In the genomic region with DNA sequence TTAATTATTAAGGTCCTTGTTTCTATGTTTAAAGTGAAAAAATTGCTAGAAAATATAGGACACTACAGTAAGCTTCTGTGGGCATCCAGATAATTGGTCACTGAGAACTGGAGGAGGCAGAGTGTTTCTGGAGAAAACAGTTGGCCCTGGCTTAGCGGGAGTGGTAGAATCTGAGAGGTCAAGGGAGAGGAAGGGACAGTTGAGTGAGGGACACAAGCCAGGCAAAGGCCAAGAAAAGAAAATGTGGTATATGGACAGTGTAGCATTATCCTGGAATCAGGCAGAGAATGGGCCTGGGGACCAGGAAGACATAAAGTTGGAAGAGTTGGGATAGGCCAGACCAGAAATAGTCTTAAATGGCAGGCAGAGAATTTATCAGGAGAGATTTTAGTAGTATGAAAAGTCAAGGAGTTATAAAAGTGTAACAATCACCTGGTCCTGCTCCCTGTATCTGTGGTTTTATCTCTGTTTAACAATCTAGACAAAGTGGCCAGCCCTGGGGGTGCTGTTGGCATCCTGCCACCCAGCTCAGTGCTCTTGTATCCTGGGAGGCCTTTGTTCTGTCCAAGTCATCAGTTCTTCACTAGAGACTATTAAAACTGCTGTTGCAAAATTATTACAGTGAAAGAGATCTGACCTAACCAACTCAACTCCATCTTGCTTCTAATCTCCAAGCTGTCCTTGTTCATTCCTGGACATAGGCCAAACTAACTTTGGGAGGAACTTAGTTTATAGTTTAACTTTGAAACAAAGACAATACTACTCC, we compare ENCODE assay signal across 16 cellular contexts. TPM values are rescaled to one million over a fixed set of nuclear protein-coding genes. Genes with fewer than 3 reads are reported as not detected.
DNase-seq lines count a peak whose midpoint lies in the region; ATAC-seq, FAIRE-seq and TF ChIP-seq lines count a peak whose summit lies in the region.
"Had no signal": no experiment of that assay in that cellular context is flagged by ENCODE, and none has a peak within 500 bp of the region (broad histone marks: within the 10 kb centered on the region; RNA-seq: fewer than 3 reads in every experiment).

No MANE protein-coding gene starts in this region.

- no peak for TF ChIP-seq EP300 in HepG2 (IDR thresholded peaks at IDR 0.05; ENCODE audit: low read depth in 2 of 2, low read length in 2 of 2)
- no peak for TF ChIP-seq EP300 in HepG2 (CRISPR knock-in tag; IDR thresholded peaks at IDR 0.05; ENCODE audit: borderline replicate concordance)

- WGBS in HepG2 (ENCODE audit: low lambda C conversion rate) = 34% methylated on average over 1 of the region's 1 CpG
- 86% methylated on average over 1 of the region's 1 CpG for WGBS in right lobe of liver (ENCODE audit: insufficient coverage, low coverage, low lambda C conversion rate, missing lambda C conversion rate)

- no peaks in the 10 kb centered on the region for H3K36me3 ChIP-seq in HepG2 (replicated peaks in 1 of 2; ENCODE audit: control insufficient read depth in 1 of 2, insufficient read depth in 2 of 2, low read length in 2 of 2)
- no peaks in the 10 kb centered on the region for H3K36me3 ChIP-seq in right lobe of liver
- H3K36me3 ChIP-seq in mucosa of rectum (ENCODE audit: control insufficient read depth in 2 of 2, insufficient read depth in 2 of 2, low read length in 2 of 2) = no peaks in the 10 kb centered on the region
- H3K36me3 ChIP-seq: stomach had no signal

- no TSS peak for BruUV-seq in HepG2 (replicated peaks; lab: Mats Ljungman, UMichigan)

- POLR2A ChIA-PET in HepG2 (lab: Yijun Ruan, JAX) = no interaction called here

- in situ Hi-C loops in HepG2 (cut with HindIII; ENCODE audit: extremely low pct_ligation_motif_present, low pct_unique_long_range_greater_than_20kb) = no loop called here

- H2AFZ ChIP-seq in HepG2 (ENCODE audit: low read length) = no peak overlapping the region

- no peaks in the 10 kb centered on the region for H3K79me2 ChIP-seq in HepG2 (ENCODE audit: insufficient read depth, low read length)

- peak overlapping the region; percentile 18; the same call in 1 of the 2 replicates for H3K4me2 ChIP-seq in HepG2 (ENCODE audit: low read depth, low read length)

- no peak for FAIRE-seq in HepG2 (lab: Jason Lieb, UNC)
- FAIRE-seq: D721Med, H1 had no signal

- H4K20me1 ChIP-seq in HepG2 (ENCODE audit: insufficient read depth, low read length) = no peaks in the 10 kb centered on the region

- H3K9me3 ChIP-seq in HepG2 (ENCODE audit: low read length) (no peaks in the 10 kb centered on the region), right lobe of liver (no peaks in the 10 kb centered on the region), mucosa of rectum (ENCODE audit: control insufficient read depth in 2 of 2, low read length in 2 of 2) (no peaks in the 10 kb centered on the region)
- H3K9me3 ChIP-seq: stomach had no signal

- ATAC-seq in HepG2 (peak; percentile 39), right lobe of liver (no peak)
- ATAC-seq: activated naive CD8-positive, alpha-beta T cell treated with anti-CD3 and anti-CD28 coated beads, Interleukin-2, amount 50 U/mL, for 24 hours; naive thymus-derived CD4-positive, alpha-beta T cell had no signal

- DNase-seq in HepG2 (ENCODE audit: low spot score) (no peak), right lobe of liver (no peak), RPMI7951 (ENCODE audit: low read depth) (peak; percentile 63), HuH-7.5 (ENCODE audit: low spot score) (no peak), Kasumi-1 (lab: John Stamatoyannopoulos, UW) (no peak), activated gamma-delta T cell (lab: John Stamatoyannopoulos, UW) (no peak)
- DNase-seq in stimulated activated CD4-positive, alpha-beta T cell treated with anti-CD3 and anti-CD28 coated beads, Interleukin-4, amount 100 ng/mL, for 4 hours = no peak
- DNase-seq: activated CD4-positive, alpha-beta T cell treated with anti-CD3 and anti-CD28 coated beads, Interleukin-2, amount 10 ng/mL, durations not matched to agents 24 days and 14 days; activated naive CD8-positive, alpha-beta T cell treated with anti-CD3 and anti-CD28 coated beads, Interleukin-2, amount 50 U/mL, for 24 hours; activated T-cell treated with anti-CD3 and anti-CD28 coated beads, Interleukin-2, amount 50 U/mL, for 24 hours; naive thymus-derived CD4-positive, alpha-beta T cell; stomach had no signal

- intact Hi-C loops in HepG2 (cut with micrococcal nuclease; ENCODE audit: unreplicated experiment) (no loop called here), right lobe of liver (cut with DNase I) (no loop called here)

- TF ChIP-seq CTCF in HepG2 (CRISPR knock-in tag; IDR thresholded peaks at IDR 0.05) (no peak), right lobe of liver (IDR thresholded peaks at IDR 0.05) (no peak)

- CTCF ChIA-PET in HepG2 (lab: Yijun Ruan, JAX; ENCODE audit: low intra/inter-chr PET ratio, low total read pairs) = no interaction called here

- H3K4me1 ChIP-seq in HepG2 (ENCODE audit: insufficient read depth, low read length) = peaks cover 24% of the 10 kb centered on the region
- H3K4me1 ChIP-seq in right lobe of liver = no peaks in the 10 kb centered on the region
- peaks cover 3 to 24% of the 10 kb centered on the region in 2 donors for H3K4me1 ChIP-seq in mucosa of rectum (ENCODE audit: control insufficient read depth in 2 of 2, insufficient read depth in 2 of 2, low read length in 2 of 2)
- H3K4me1 ChIP-seq: stomach had no signal

- TF ChIP-seq RAD21 in HepG2 (CRISPR knock-in tag; IDR thresholded peaks at IDR 0.05) = no peak

- H3K9ac ChIP-seq in HepG2 (ENCODE audit: insufficient read depth, low read depth, low read length) (no peak overlapping the region), mucosa of rectum (ENCODE audit: low read depth in 1 of 2, low read length in 2 of 2) (no peak overlapping the region)

- H3K27me3 ChIP-seq in HepG2 (ENCODE audit: control insufficient read depth in 1 of 2, insufficient read depth in 2 of 2, low read length in 2 of 2) (peaks cover 0 to 8% of the 10 kb centered on the region in 2 experiments; a peak in 1 of 5 replicates), right lobe of liver (no peaks in the 10 kb centered on the region), mucosa of rectum (ENCODE audit: control insufficient read depth in 2 of 2, insufficient read depth in 2 of 2, low read length in 2 of 2) (no peaks in the 10 kb centered on the region)
- H3K27me3 ChIP-seq: stomach had no signal

- H3K4me3 ChIP-seq in HepG2 (replicated peaks in 1 of 3; ENCODE audit: insufficient read depth in 1 of 3, low read depth in 2 of 3, low read length in 3 of 3) (no peak overlapping the region), right lobe of liver (no peak overlapping the region), mucosa of rectum (ENCODE audit: low read length in 2 of 2) (no peak overlapping the region)
- H3K4me3 ChIP-seq: stomach had no signal

- TF ChIP-seq POLR2A in HepG2 (IDR thresholded peaks at IDR 0.05; ENCODE audit: insufficient read depth in 1 of 2, low read depth in 2 of 2, low read length in 2 of 2) (no peak), right lobe of liver (IDR thresholded peaks at IDR 0.05) (no peak)

- H3K27ac ChIP-seq in HepG2 (ENCODE audit: extremely low read length, insufficient read depth, low read length) (no peak overlapping the region), right lobe of liver (no peak overlapping the region), mucosa of rectum (ENCODE audit: low read depth in 2 of 2, low read length in 2 of 2) (peak overlapping the region; percentile 9 to 59)
- H3K27ac ChIP-seq: stomach had no signal

RNA-seq across cellular contexts. Expression of a gene that starts 15.4 kb away (rescaled TPM):
- not detected in 2 replicates for total RNA-seq in HepG2 (2016; rRNA removed; fragmentation: Illumina TruSeq; extraction: Trizol)
- not detected in 2 replicates for total RNA-seq in HepG2 (2016; cell fraction: cytosol; rRNA removed; fragmentation: Illumina TruSeq; extraction: Trizol; ENCODE audit: low read depth)
- not detected in 2 replicates for total RNA-seq in HepG2 (2016; cell fraction: insoluble cytoplasmic fraction; rRNA removed; fragmentation: Illumina TruSeq; extraction: Trizol)
- not detected in 2 replicates for total RNA-seq in HepG2 (2016; cell fraction: membrane; rRNA removed; fragmentation: Illumina TruSeq; extraction: Trizol)
- total RNA-seq in HepG2 (2016; cell fraction: nucleus; rRNA removed; fragmentation: Illumina TruSeq; extraction: Trizol) = not detected in 2 replicates
- polyA plus RNA-seq in HepG2 (2011; rRNA removed) = not detected in 2 replicates
- polyA plus RNA-seq in HepG2 (2011; cell fraction: cytosol; rRNA removed) = not detected in 2 replicates
- not detected in 2 replicates for polyA plus RNA-seq in HepG2 (2011; cell fraction: nucleus; rRNA removed)
- not detected in 2 replicates for polyA plus RNA-seq in HepG2 (2012)
- not detected in 2 replicates for polyA plus RNA-seq in HepG2 (2016; cell fraction: cytosol; fragmentation: Illumina TruSeq; extraction: Trizol; ENCODE audit: low read depth)
- polyA plus RNA-seq in HepG2 (2016; cell fraction: insoluble cytoplasmic fraction; fragmentation: Illumina TruSeq; extraction: Trizol; ENCODE audit: low read depth) = not detected in 2 replicates
- polyA plus RNA-seq in HepG2 (2016; cell fraction: membrane; fragmentation: Illumina TruSeq; extraction: Trizol; ENCODE audit: low read depth) = not detected in 2 replicates
- not detected in 2 replicates for polyA plus RNA-seq in HepG2 (2016; cell fraction: nucleus; fragmentation: Illumina TruSeq; extraction: Trizol; ENCODE audit: insufficient read depth, low read depth)
- polyA minus RNA-seq in HepG2 (2011; rRNA and poly(A)+ RNA removed; ENCODE audit: low replicate concordance) = not detected in 2 replicates
- polyA minus RNA-seq in HepG2 (2011; cell fraction: cytosol; rRNA and poly(A)+ RNA removed) = not detected in 2 replicates
- not detected in 2 replicates for polyA minus RNA-seq in HepG2 (2011; cell fraction: nucleus; rRNA and poly(A)+ RNA removed)
- not detected for total RNA-seq in right lobe of liver
- total RNA-seq in RPMI7951 (2014; rRNA removed; shearing (Covaris generic)) = not detected in 2 replicates
- total RNA-seq: activated CD4-positive, alpha-beta T cell treated with anti-CD3 and anti-CD28 coated beads, Interleukin-2, amount 10 ng/mL, durations not matched to agents 24 days and 14 days; H1; IMR-90; naive thymus-derived CD4-positive, alpha-beta T cell; stomach had no signal
- polyA plus RNA-seq: H1; IMR-90; naive thymus-derived CD4-positive, alpha-beta T cell had no signal

RNA-seq across cellular contexts. Expression of a gene that starts 46.9 kb away (rescaled TPM):
- total RNA-seq in HepG2 (2016; rRNA removed; fragmentation: Illumina TruSeq; extraction: Trizol) (26.6 and 27.1 TPM in 2 replicates), right lobe of liver (10 to 100 TPM in 1 of 6 experiments, 1 to 10 TPM in 5; 6.0 to 15.6 (median 6.5) TPM)
- 6.3 and 9.4 TPM in 2 replicates for total RNA-seq in HepG2 (2016; cell fraction: cytosol; rRNA removed; fragmentation: Illumina TruSeq; extraction: Trizol; ENCODE audit: low read depth)
- 24.5 and 28.9 TPM in 2 replicates for total RNA-seq in HepG2 (2016; cell fraction: insoluble cytoplasmic fraction; rRNA removed; fragmentation: Illumina TruSeq; extraction: Trizol)
- 8.2 and 8.3 TPM in 2 replicates for total RNA-seq in HepG2 (2016; cell fraction: membrane; rRNA removed; fragmentation: Illumina TruSeq; extraction: Trizol)
- total RNA-seq in HepG2 (2016; cell fraction: nucleus; rRNA removed; fragmentation: Illumina TruSeq; extraction: Trizol) = 58.4 and 73.8 TPM in 2 replicates
- 5.1 and 9.9 TPM in 2 replicates for polyA plus RNA-seq in HepG2 (2011; rRNA removed)
- 1.2 and 2.0 TPM in 2 replicates for polyA plus RNA-seq in HepG2 (2011; cell fraction: cytosol; rRNA removed)
- 16.1 and 23.1 TPM in 2 replicates for polyA plus RNA-seq in HepG2 (2011; cell fraction: nucleus; rRNA removed)
- 3.2 and 7.3 TPM in 2 replicates for polyA plus RNA-seq in HepG2 (2012)
- 0.68 and 1.1 TPM in 2 replicates for polyA plus RNA-seq in HepG2 (2016; cell fraction: cytosol; fragmentation: Illumina TruSeq; extraction: Trizol; ENCODE audit: low read depth)
- polyA plus RNA-seq in HepG2 (2016; cell fraction: insoluble cytoplasmic fraction; fragmentation: Illumina TruSeq; extraction: Trizol; ENCODE audit: low read depth) = 10.0 and 11.1 TPM in 2 replicates
- 1.7 and 1.9 TPM in 2 replicates for polyA plus RNA-seq in HepG2 (2016; cell fraction: membrane; fragmentation: Illumina TruSeq; extraction: Trizol; ENCODE audit: low read depth)
- 81.4 and 82.6 TPM in 2 replicates for polyA plus RNA-seq in HepG2 (2016; cell fraction: nucleus; fragmentation: Illumina TruSeq; extraction: Trizol; ENCODE audit: insufficient read depth, low read depth)
- polyA minus RNA-seq in HepG2 (2011; rRNA and poly(A)+ RNA removed; ENCODE audit: low replicate concordance) = 19.6 and 33.5 TPM in 2 replicates
- polyA minus RNA-seq in HepG2 (2011; cell fraction: cytosol; rRNA and poly(A)+ RNA removed) = 4.2 and 8.8 TPM in 2 replicates
- polyA minus RNA-seq in HepG2 (2011; cell fraction: nucleus; rRNA and poly(A)+ RNA removed) = 96.2 and 125 TPM in 2 replicates
- total RNA-seq in RPMI7951 (2014; rRNA removed; shearing (Covaris generic)) = 20.4 and 31.7 TPM in 2 replicates

RNA-seq across cellular contexts. Expression of a gene that starts 47.3 kb away (rescaled TPM):
- total RNA-seq in HepG2 (2016; rRNA removed; fragmentation: Illumina TruSeq; extraction: Trizol) (55.3 and 69.4 TPM in 2 replicates), right lobe of liver (10 to 100 TPM in 3 of 6 experiments, 1 to 10 TPM in 3; 8.1 to 14.4 (median 10.2) TPM)
- 14.4 and 14.5 TPM in 2 replicates for total RNA-seq in HepG2 (2016; cell fraction: cytosol; rRNA removed; fragmentation: Illumina TruSeq; extraction: Trizol; ENCODE audit: low read depth)
- 52.1 and 68.7 TPM in 2 replicates for total RNA-seq in HepG2 (2016; cell fraction: insoluble cytoplasmic fraction; rRNA removed; fragmentation: Illumina TruSeq; extraction: Trizol)
- 26.1 and 32.5 TPM in 2 replicates for total RNA-seq in HepG2 (2016; cell fraction: membrane; rRNA removed; fragmentation: Illumina TruSeq; extraction: Trizol)
- total RNA-seq in HepG2 (2016; cell fraction: nucleus; rRNA removed; fragmentation: Illumina TruSeq; extraction: Trizol) = 75.8 and 81.7 TPM in 2 replicates
- polyA plus RNA-seq in HepG2 (2011; rRNA removed) = 15.2 and 18.9 TPM in 2 replicates
- 4.3 and 5.9 TPM in 2 replicates for polyA plus RNA-seq in HepG2 (2011; cell fraction: cytosol; rRNA removed)
- polyA plus RNA-seq in HepG2 (2011; cell fraction: nucleus; rRNA removed) = 26.5 and 26.6 TPM in 2 replicates
- polyA plus RNA-seq in HepG2 (2012) = 20.2 and 23.1 TPM in 2 replicates
- polyA plus RNA-seq in HepG2 (2016; cell fraction: cytosol; fragmentation: Illumina TruSeq; extraction: Trizol; ENCODE audit: low read depth) = 1.1 and 1.3 TPM in 2 replicates
- polyA plus RNA-seq in HepG2 (2016; cell fraction: insoluble cytoplasmic fraction; fragmentation: Illumina TruSeq; extraction: Trizol; ENCODE audit: low read depth) = 48.7 and 51.1 TPM in 2 replicates
- polyA plus RNA-seq in HepG2 (2016; cell fraction: membrane; fragmentation: Illumina TruSeq; extraction: Trizol; ENCODE audit: low read depth) = 3.5 and 3.7 TPM in 2 replicates
- 95.1 and 101 TPM in 2 replicates for polyA plus RNA-seq in HepG2 (2016; cell fraction: nucleus; fragmentation: Illumina TruSeq; extraction: Trizol; ENCODE audit: insufficient read depth, low read depth)
- 11.0 and 14.6 TPM in 2 replicates for polyA minus RNA-seq in HepG2 (2011; rRNA and poly(A)+ RNA removed; ENCODE audit: low replicate concordance)
- 13.0 and 15.1 TPM in 2 replicates for polyA minus RNA-seq in HepG2 (2011; cell fraction: cytosol; rRNA and poly(A)+ RNA removed)
- polyA minus RNA-seq in HepG2 (2011; cell fraction: nucleus; rRNA and poly(A)+ RNA removed) = 65.0 and 69.2 TPM in 2 replicates
- total RNA-seq in RPMI7951 (2014; rRNA removed; shearing (Covaris generic)) = 23.9 and 28.5 TPM in 2 replicates

Comparison
In these comparisons a context has a peak if more than half of its experiments do, and no peak if none do; other contexts are left out.
1. H3K27ac ChIP-seq: peak in mucosa of rectum (2 of 2); none in HepG2 (single experiment) and right lobe of liver (0 of 3).